10 cellular contexts compared by ENCODE assay signal in the genomic region with DNA sequence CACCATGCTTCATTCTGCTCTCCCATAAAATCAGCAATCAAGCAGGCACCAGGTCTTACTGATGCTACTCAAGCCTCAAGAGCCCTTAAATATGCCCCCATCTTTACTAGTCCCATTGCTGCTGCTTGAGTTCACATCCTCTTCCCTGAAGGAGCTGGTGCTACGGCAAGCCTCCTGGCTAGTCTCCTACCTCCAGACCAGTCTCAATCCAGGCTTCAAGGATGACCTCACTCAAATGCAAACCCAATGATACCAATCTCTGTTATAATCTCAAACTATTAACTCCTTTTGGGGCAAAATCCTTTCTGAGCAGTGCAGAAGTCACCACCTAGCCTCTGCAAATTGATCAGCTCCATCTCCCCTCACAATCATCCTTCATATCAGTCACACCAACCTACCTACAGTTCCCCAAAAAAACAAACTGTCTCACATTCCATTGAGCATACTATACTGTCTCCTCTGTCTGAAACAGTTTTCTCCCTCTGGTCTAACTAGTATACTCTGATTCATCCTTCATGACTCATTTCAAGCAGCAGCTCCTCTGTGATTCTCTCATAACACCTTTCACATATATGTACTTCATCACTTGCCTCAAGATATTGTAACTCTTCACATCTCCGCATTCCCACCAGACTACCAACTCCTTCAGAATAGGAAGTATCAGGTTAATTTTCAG. TPM values are rescaled to one million over a fixed set of nuclear protein-coding genes. Genes with fewer than 3 reads are reported as not detected.
DNase-seq lines count a peak whose midpoint lies in the region; ATAC-seq, FAIRE-seq and TF ChIP-seq lines count a peak whose summit lies in the region.
"Had no signal": no experiment of that assay in that cellular context is flagged by ENCODE, and none has a peak within 500 bp of the region (broad histone marks: within the 10 kb centered on the region; RNA-seq: fewer than 3 reads in every experiment).

No MANE protein-coding gene starts in this region.

- WGBS in A549 (ENCODE audit: missing lambda C conversion rate), result 27% methylated on average over 2 of the region's 2 CpGs
- WGBS in small intestine, 3 donors, result 91 to 95% (median 94%) methylated on average over 2 of the region's 2 CpGs

- H3K9me3 ChIP-seq in A549 (no peaks in the 10 kb centered on the region), Panc1 (ENCODE audit: control insufficient read depth, insufficient read depth, low read depth, low read length) (no peaks in the 10 kb centered on the region), small intestine (ENCODE audit: control insufficient read depth, low read depth) (no peaks in the 10 kb centered on the region)
- H3K9me3 ChIP-seq: heart left ventricle, neutrophil had no signal

- FAIRE-seq in A549 (lab: Jason Lieb, UNC), result no peak
- FAIRE-seq in small intestine (lab: Jason Lieb, UNC), result no peak

- peaks cover 19% of the 10 kb centered on the region for H3K4me1 ChIP-seq in A549
- H3K4me1 ChIP-seq in Panc1 (ENCODE audit: control insufficient read depth, insufficient read depth, low read length), result 0 out of 2 replicates have a peak, but pooled peaks cover 3% of the 10 kb centered on the region
- H3K4me1 ChIP-seq in small intestine (ENCODE audit: control insufficient read depth in 2 of 2, insufficient read depth in 1 of 2, low read depth in 1 of 2, low read length in 1 of 2), result no peaks in the 10 kb centered on the region

- H3K4me3 ChIP-seq in A549 (no peak overlapping the region), Panc1 (ENCODE audit: low read depth in 2 of 2, low read length in 2 of 2) (no peak overlapping the region), small intestine (ENCODE audit: low read depth in 1 of 2, low read length in 2 of 2) (no peak overlapping the region)
- H3K4me3 ChIP-seq: heart left ventricle had no signal

- TF ChIP-seq CTCF in A549 (IDR thresholded peaks at IDR 0.05) (no peak), Panc1 (IDR thresholded peaks at IDR 0.05) (no peak)

- TF ChIP-seq EP300 in A549 (IDR thresholded peaks at IDR 0.05), result no peak

- H3K27me3 ChIP-seq in Panc1 (ENCODE audit: control insufficient read depth, insufficient read depth, low read length) (no peaks in the 10 kb centered on the region), small intestine (ENCODE audit: control insufficient read depth in 2 of 2, insufficient read depth in 2 of 2, low read length in 2 of 2) (no peaks in the 10 kb centered on the region)
- H3K27me3 ChIP-seq: heart left ventricle, neutrophil had no signal

- peak overlapping the region; percentile 46 for H3K4me2 ChIP-seq in A549

- TF ChIP-seq POLR2A in A549 (IDR thresholded peaks at IDR 0.05; ENCODE audit: low read length), result no peak

- H3K27ac ChIP-seq in A549 (peak overlapping the region; percentile 42 to 69), Panc1 (ENCODE audit: low read length) (no peak overlapping the region), small intestine (ENCODE audit: low read depth in 1 of 2, low read length in 1 of 2) (no peak overlapping the region)
- H3K27ac ChIP-seq: heart left ventricle, neutrophil had no signal

- ATAC-seq in A549 (peak; percentile 100), GM21423 (IDR thresholded peaks at IDR 0.05; ENCODE audit: unreplicated experiment) (peak; percentile 74), Panc1 (peak; percentile 95)
- ATAC-seq: heart left ventricle had no signal

- POLR2A ChIA-PET in A549 (lab: Yijun Ruan, JAX), result interaction anchor here (1.0 kb wide), 1 partner anchor 30 kb away, joined by 4 read pairs; the partner anchor contains the start of gene PAPSS1
- POLR2A ChIA-PET in Panc1 (lab: Charles Lee), result no interaction called here

- H3K36me3 ChIP-seq in Panc1 (ENCODE audit: control insufficient read depth, insufficient read depth, low read length) (no peaks in the 10 kb centered on the region), small intestine (ENCODE audit: control insufficient read depth in 2 of 2, insufficient read depth in 2 of 2, low read length in 2 of 2) (no peaks in the 10 kb centered on the region)

- in situ Hi-C loops in Panc1 (cut with HindIII; ENCODE audit: low pct_unique_long_range_greater_than_20kb, low sequenced_read_pairs), result no loop called here
- in situ Hi-C loops in KBM-7 (cut with MboI; ENCODE audit: low pct_unique_long_range_greater_than_20kb, low sequenced_read_pairs), result no loop called here

- intact Hi-C loops in Panc1 (cut with micrococcal nuclease; ENCODE audit: unreplicated experiment), result no loop called here

- TF ChIP-seq RAD21 in A549 (conservative IDR thresholded peaks at IDR 0.05 in 1 of 2, IDR thresholded peaks at IDR 0.05 in 1 of 2), result no peak

- CTCF ChIA-PET in A549 (lab: Yijun Ruan, JAX), result interaction anchor here (0.8 kb wide), 1 partner anchor 55 kb away, joined by 3 read pairs; no protein-coding TSS in a partner anchor
- CTCF ChIA-PET in Panc1 (lab: Charles Lee), result no interaction called here

- DNase-seq in A549 (ENCODE audit: low read depth in 1 of 2, low spot score in 1 of 2), result peak; percentile 34 to 48
- peak; percentile 50 for DNase-seq in Panc1 (ENCODE audit: low read depth, low spot score)
- DNase-seq in fibroblast of the conjunctiva (ENCODE audit: low read depth), result peak; percentile 6
- no peak for DNase-seq in NCI-H69 (lab: John Stamatoyannopoulos, UW)
- DNase-seq in NCI-H146 treated with DMSO at 0.1 percent for 48 hours (lab: John Stamatoyannopoulos, UW; ENCODE audit: unreplicated experiment), result no peak
- DNase-seq in KBM-7, result no peak
- no peak for DNase-seq in small intestine
- DNase-seq: heart left ventricle had no signal

- no TSS peak for BruUV-seq in Panc1 (replicated peaks; lab: Mats Ljungman, UMichigan)

TF ChIP-seq in A549, 52 proteins besides CTCF, POLR2A, EP300 and RAD21:
- TF ChIP-seq JUNB (IDR thresholded peaks at IDR 0.05) (0 out of 2 replicates have a peak, but pooled peaks have one; percentile 38), FOSL2 (IDR thresholded peaks at IDR 0.05) (peak; percentile 48; the same call in 1 of the 2 replicates), FOSL2 (CRISPR knock-in tag; IDR thresholded peaks at IDR 0.05) (peak; percentile 85), EHMT2 (IDR thresholded peaks at IDR 0.05; ENCODE audit: low read depth) (no peak)
- TF ChIP-seq, protein P1, sequence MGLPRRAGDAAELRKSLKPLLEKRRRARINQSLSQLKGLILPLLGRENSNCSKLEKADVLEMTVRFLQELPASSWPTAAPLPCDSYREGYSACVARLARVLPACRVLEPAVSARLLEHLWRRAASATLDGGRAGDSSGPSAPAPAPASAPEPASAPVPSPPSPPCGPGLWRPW (IDR thresholded peaks at IDR 0.05), result no peak

RNA-seq across cellular contexts. Expression of gene PAPSS1, which starts 30.0 kb away (rescaled TPM):
- polyA plus RNA-seq in A549 (2011; rRNA removed) (42.9 and 52.5 TPM in 2 replicates), A549 (2017; fragmentation: RNase III; extraction: RNeasy Plus Mini Kit Qiagen cat#74134 plus additional on column Dnase treatment) (46.1 to 49.0 TPM (median 47.3 TPM) in 3 replicates), small intestine (10 to 100 TPM; 15.4 to 25.9 (median 17.7) TPM)
- polyA plus RNA-seq in A549 (2012; cell fraction: cytosol; rRNA removed), result 24.6 and 25.1 TPM in 2 replicates
- 19.1 and 27.5 TPM in 2 replicates for polyA plus RNA-seq in A549 (2012; cell fraction: nucleus; rRNA removed)
- polyA minus RNA-seq in A549 (2011; rRNA and poly(A)+ RNA removed), result 31.3 and 39.0 TPM in 2 replicates
- total RNA-seq in Panc1 (2021; ENCODE audit: unreplicated experiment), result 28.1 TPM
- polyA plus RNA-seq in Panc1 (2012; ENCODE audit: insufficient read length), result 33.9 TPM

Comparison
In these comparisons a context has a peak if more than half of its experiments do, and no peak if none do; other contexts are left out.
1. DNase-seq: peak in A549 (2 of 2), Panc1 (single experiment) and fibroblast of the conjunctiva (single experiment); none in NCI-H69 (single experiment), NCI-H146 treated with DMSO at 0.1 percent for 48 hours (single experiment), KBM-7 (single experiment) and small intestine (single experiment).
2. H3K27ac ChIP-seq: peak in A549 (2 of 2); none in Panc1 (single experiment) and small intestine (0 of 2).
3. Peak in every context shown above with its lines, with median percentiles within 50 percentile points of each other: ATAC-seq.